In the genomic region with DNA sequence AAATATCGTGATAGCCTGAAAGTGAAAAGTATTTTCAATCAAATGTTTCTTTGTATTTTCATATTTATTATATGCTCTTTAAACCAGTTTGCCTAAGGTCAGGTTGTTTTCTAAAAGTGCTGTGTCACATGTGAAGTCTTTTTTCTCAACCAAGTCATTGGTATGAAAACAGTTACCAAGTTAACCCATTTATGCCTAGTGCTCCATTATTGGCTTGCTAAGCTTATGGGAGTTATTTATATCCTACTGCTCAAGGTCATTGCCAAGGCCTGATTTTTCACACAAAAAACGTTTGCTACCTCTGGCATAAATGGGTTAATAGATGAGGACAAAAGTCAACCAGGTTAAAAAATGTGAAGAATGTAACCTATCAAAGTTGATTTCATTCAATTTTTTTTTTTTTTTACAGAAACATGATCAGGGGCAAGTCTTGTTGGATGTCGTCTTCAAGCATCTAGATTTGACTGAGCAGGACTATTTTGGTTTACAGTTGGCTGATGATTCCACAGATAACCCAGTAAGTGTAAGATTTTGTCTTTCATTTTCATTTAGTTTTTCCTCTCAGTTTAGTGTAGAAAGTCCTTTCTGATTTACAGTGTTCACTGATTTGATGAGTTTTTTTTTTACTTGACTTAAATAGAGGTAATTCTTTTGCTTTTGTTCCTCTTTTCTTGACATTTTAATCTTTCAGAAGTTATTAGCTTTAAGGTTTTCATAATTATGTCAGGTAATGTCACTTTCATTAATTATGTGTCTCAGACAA, we compare ENCODE assay signal across 9 cellular contexts.
A peak's percentile ranks its signal among the peaks of the same experiment; 100 is the strongest.
DNase-seq lines count a peak whose midpoint lies in the region; ATAC-seq lines count a peak whose summit lies in the region.
"Had no signal": no experiment of that assay in that cellular context is flagged by ENCODE, and none has a peak within 500 bp of the region (broad histone marks: within the 10 kb centered on the region; RNA-seq: fewer than 3 reads in every experiment).

No MANE protein-coding gene starts in this region.

- no peak overlapping the region for H3K4me3 ChIP-seq in mesendoderm (ENCODE audit: low read length)
- H3K4me3 ChIP-seq: testis had no signal

- no peaks in the 10 kb centered on the region for H3K27me3 ChIP-seq in mesendoderm (ENCODE audit: insufficient read depth, low read length, poor library complexity)
- H3K27me3 ChIP-seq: testis had no signal

- no peak overlapping the region for H3K23ac ChIP-seq in mesendoderm (ENCODE audit: low read length)

- no peak overlapping the region for H3K18ac ChIP-seq in mesendoderm (ENCODE audit: low read length)

- no peak overlapping the region for H2BK15ac ChIP-seq in mesendoderm (replicated peaks; ENCODE audit: low read depth)

- H3K27ac ChIP-seq in mesendoderm (ENCODE audit: low read depth, low read length) = no peak overlapping the region
- H3K27ac ChIP-seq: testis had no signal

- no peak overlapping the region for H2BK5ac ChIP-seq in mesendoderm (ENCODE audit: low read length)

- WGBS in mesendoderm (ENCODE audit: extremely low coverage, insufficient coverage, low lambda C conversion rate) = no CpG with 5 or more reads among the region's 3 CpGs

- no peak overlapping the region for H2AK5ac ChIP-seq in mesendoderm (ENCODE audit: low read length)

- H3K56ac ChIP-seq in mesendoderm (ENCODE audit: low read length) = no peak overlapping the region

- no peak overlapping the region for H4K8ac ChIP-seq in mesendoderm (ENCODE audit: low read depth, low read length)

- no peak overlapping the region for H3K9ac ChIP-seq in mesendoderm (ENCODE audit: low read length)

- DNase-seq in mesendoderm = peak; percentile 3
- no peak for DNase-seq in HT-29 (ENCODE audit: low spot score)
- DNase-seq in NCI-H524 (lab: John Stamatoyannopoulos, UW) = no peak
- DNase-seq in HCEC 1CT = no peak
- DNase-seq: Kasumi-1, testis had no signal

- no peak overlapping the region for H4K5ac ChIP-seq in mesendoderm (ENCODE audit: low read length)

- H3K4me1 ChIP-seq in mesendoderm (ENCODE audit: control insufficient read depth, low read depth, low read length) = no peaks in the 10 kb centered on the region

- no peak overlapping the region for H3K4me2 ChIP-seq in mesendoderm (ENCODE audit: low read length)

- ATAC-seq in GM18867 (IDR thresholded peaks at IDR 0.05; ENCODE audit: unreplicated experiment) (peak; percentile 90), GM21528 (IDR thresholded peaks at IDR 0.05; ENCODE audit: low FRiP score, unreplicated experiment) (peak; percentile 82), HG03354 (IDR thresholded peaks at IDR 0.05; ENCODE audit: poor library complexity, severe bottlenecking, unreplicated experiment) (peak; percentile 88)

- H2BK120ac ChIP-seq in mesendoderm (ENCODE audit: low read depth, low read length) = no peak overlapping the region

- no peak overlapping the region for H3K4ac ChIP-seq in mesendoderm (ENCODE audit: low read depth, low read length)

- peaks cover 4% of the 10 kb centered on the region for H3K79me2 ChIP-seq in mesendoderm (ENCODE audit: control insufficient read depth, insufficient read depth, low read length)

- H3K79me1 ChIP-seq in mesendoderm (ENCODE audit: low read length) = peaks cover 2% of the 10 kb centered on the region

- no peaks in the 10 kb centered on the region for H3K36me3 ChIP-seq in mesendoderm (ENCODE audit: control insufficient read depth, insufficient read depth, low read length)
